ENCODE assay signal across 22 cellular contexts in genomic region chr3:4207672-4208071, GRCh38.
"Had no signal": no experiment of that assay in that cellular context is flagged by ENCODE, and none has a peak within 500 bp of the region (broad histone marks: within the 10 kb centered on the region; RNA-seq: fewer than 3 reads in every experiment).

No MANE protein-coding gene starts in this region.

- DNase-seq: colonic mucosa; effector CD8-positive, alpha-beta T cell; endodermal cell; foreskin fibroblast; gastrocnemius medialis; head of caudate nucleus; left ventricle myocardium superior; nucleus accumbens; right cardiac atrium; sigmoid colon; stimulated activated CD4-positive, alpha-beta T cell treated with anti-CD3 and anti-CD28 coated beads, Interleukin-2, amount 100 ng/mL, for 24 hours; stimulated activated CD4-positive, alpha-beta T cell treated with anti-CD3 and anti-CD28 coated beads, Interleukin-4, amount 100 ng/mL, for 24 hours; stimulated activated naive CD4-positive, alpha-beta T cell treated with Interleukin-2 at 50 U/mL for 16 hours; transverse colon; upper lobe of right lung; uterus had no signal

- H3K4me1 ChIP-seq: colonic mucosa, gastrocnemius medialis, prostate gland, sigmoid colon, suprapubic skin, upper lobe of right lung, uterus had no signal

- ATAC-seq: esophagus mucosa; gastrocnemius medialis; left ventricle myocardium superior; right cardiac atrium; stimulated activated effector memory CD8-positive, alpha-beta T cell treated with anti-CD3 and anti-CD28 coated beads, Interleukin-12 subunit alpha, Interleukin-12 subunit beta, amount 100 ng/mL, for 72 hours; upper lobe of right lung had no signal

- H3K9me3 ChIP-seq: colonic mucosa, gastrocnemius medialis, prostate gland, sigmoid colon, suprapubic skin, transverse colon, upper lobe of right lung had no signal

- H3K27me3 ChIP-seq: colonic mucosa, gastrocnemius medialis, sigmoid colon, suprapubic skin, transverse colon, upper lobe of right lung, uterus had no signal

- H3K27ac ChIP-seq: colonic mucosa, epithelial cell of prostate, gastrocnemius medialis, prostate gland, sigmoid colon, suprapubic skin, transverse colon, upper lobe of right lung, uterus had no signal

- H3K4me3 ChIP-seq: colonic mucosa, gastrocnemius medialis, lung, prostate gland, sigmoid colon, suprapubic skin, transverse colon, upper lobe of right lung, uterus had no signal

- H3K36me3 ChIP-seq: colonic mucosa, gastrocnemius medialis, prostate gland, sigmoid colon, suprapubic skin, transverse colon, upper lobe of right lung, uterus had no signal
